In the genomic region with DNA sequence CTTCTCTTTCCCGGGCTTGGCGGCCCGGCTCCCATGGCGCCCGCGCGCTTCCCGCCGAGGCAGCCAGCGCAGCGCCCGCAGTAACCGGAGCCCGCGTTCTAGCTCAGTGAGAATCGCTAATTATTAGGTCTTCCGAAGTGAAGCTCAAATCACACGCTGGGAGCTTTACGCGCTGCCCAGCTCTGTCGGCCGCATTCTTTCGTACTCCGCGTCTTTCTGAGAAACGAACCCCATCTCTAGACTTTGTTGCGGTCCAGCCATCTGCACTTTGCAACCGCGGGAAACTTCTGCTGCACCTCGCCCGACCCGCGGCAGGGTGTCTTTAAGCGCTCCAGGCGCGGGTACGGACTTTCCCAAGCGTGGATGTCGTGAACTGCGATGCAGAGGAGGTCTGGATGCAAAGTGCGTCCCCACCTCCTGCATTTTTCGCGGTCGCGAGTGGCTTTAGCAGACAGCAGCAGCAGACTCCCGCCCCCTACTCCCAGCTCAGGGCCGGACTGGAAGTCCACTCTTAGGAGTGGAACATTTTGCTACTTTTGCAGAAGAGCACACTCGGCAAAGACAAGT, we compare ENCODE assay signal across 9 cellular contexts. TPM values are rescaled to one million over a fixed set of nuclear protein-coding genes. Genes with fewer than 3 reads are reported as not detected.
DNase-seq lines count a peak whose midpoint lies in the region; ATAC-seq and TF ChIP-seq lines count a peak whose summit lies in the region.
"Had no signal": no experiment of that assay in that cellular context is flagged by ENCODE, and none has a peak within 500 bp of the region (broad histone marks: within the 10 kb centered on the region; RNA-seq: fewer than 3 reads in every experiment).

No MANE protein-coding gene starts in this region.

- H3K4me3 Mint-ChIP-seq in T-helper 2 cell treated with Interferon-gamma antibody and Interleukin-4, amounts not matched to agents 5 μg/mL and 100 μg/mL, for 36 hours = peak overlapping the region; percentile 26
- H3K4me3 Mint-ChIP-seq in type B pancreatic cell = peak overlapping the region; percentile 79

- H3K4me1 ChIP-seq in heart left ventricle = peaks cover 5 to 77% (median 47%) of the 10 kb centered on the region in 12 donors
- H3K4me1 ChIP-seq in iPS-18a (ENCODE audit: control insufficient read depth, low read depth, low read length) = peaks cover 43% of the 10 kb centered on the region
- H3K4me1 ChIP-seq in upper lobe of right lung = peaks cover 46% of the 10 kb centered on the region

- peak overlapping the region; percentile 41 for H3K27ac Mint-ChIP-seq in T-helper 2 cell treated with Interferon-gamma antibody and Interleukin-4, amounts not matched to agents 5 μg/mL and 100 μg/mL, for 36 hours
- no peak overlapping the region for H3K27ac Mint-ChIP-seq in type B pancreatic cell

- no peaks in the 10 kb centered on the region for H3K36me3 ChIP-seq in heart left ventricle
- H3K36me3 ChIP-seq in iPS-18a (ENCODE audit: control insufficient read depth, low read depth, low read length) = no peaks in the 10 kb centered on the region
- H3K36me3 ChIP-seq in upper lobe of right lung = no peaks in the 10 kb centered on the region

- no peaks in the 10 kb centered on the region for H3K4me1 Mint-ChIP-seq in T-helper 2 cell treated with Interferon-gamma antibody and Interleukin-4, amounts not matched to agents 5 μg/mL and 100 μg/mL, for 36 hours (ENCODE audit: low read depth)
- peaks cover 8% of the 10 kb centered on the region for H3K4me1 Mint-ChIP-seq in type B pancreatic cell (ENCODE audit: unreplicated experiment)

- H3K27me3 ChIP-seq in heart left ventricle (peaks cover 82 to 100% (median 98%) of the 10 kb centered on the region in 9 donors), iPS-18a (ENCODE audit: control insufficient read depth, insufficient read depth, low read length) (peaks cover 100% of the 10 kb centered on the region), upper lobe of right lung (peaks cover 98% of the 10 kb centered on the region)

- H3K36me3 Mint-ChIP-seq in T-helper 2 cell treated with Interferon-gamma antibody and Interleukin-4, amounts not matched to agents 5 μg/mL and 100 μg/mL, for 36 hours (ENCODE audit: low read depth) = no peaks in the 10 kb centered on the region
- no peaks in the 10 kb centered on the region for H3K36me3 Mint-ChIP-seq in type B pancreatic cell

- ATAC-seq in heart left ventricle (no peak), left cardiac atrium (no peak), HG03135 (IDR thresholded peaks at IDR 0.05; ENCODE audit: unreplicated experiment) (no peak), upper lobe of right lung (no peak)

- H3K9me3 ChIP-seq in heart left ventricle = no peaks in the 10 kb centered on the region
- H3K9me3 ChIP-seq in iPS-18a (ENCODE audit: control insufficient read depth, low read depth, low read length) = no peaks in the 10 kb centered on the region
- no peaks in the 10 kb centered on the region for H3K9me3 ChIP-seq in upper lobe of right lung

- H3K27me3 Mint-ChIP-seq in T-helper 2 cell treated with Interferon-gamma antibody and Interleukin-4, amounts not matched to agents 5 μg/mL and 100 μg/mL, for 36 hours (ENCODE audit: low read depth) = peaks cover 82% of the 10 kb centered on the region
- peaks cover 88% of the 10 kb centered on the region for H3K27me3 Mint-ChIP-seq in type B pancreatic cell

- 1 to 4% (median 2%) methylated on average over 33 to 48 of the region's 48 CpGs for WGBS in heart left ventricle, 4 donors

- H3K9ac ChIP-seq in iPS-18a (ENCODE audit: low read length) = no peak overlapping the region

- no peak for TF ChIP-seq CTCF in heart left ventricle (IDR thresholded peaks at IDR 0.05)
- no peak for TF ChIP-seq CTCF in type B pancreatic cell (conservative IDR thresholded peaks at IDR 0.05)
- no peak for TF ChIP-seq CTCF in upper lobe of right lung (IDR thresholded peaks at IDR 0.05)

- DNase-seq in heart left ventricle (no peak), left cardiac atrium (no peak), type B pancreatic cell (ENCODE audit: extremely low spot score, unreplicated experiment) (no peak), upper lobe of right lung (no peak), NCI-H2107 (lab: John Stamatoyannopoulos, UW) (no peak)
- DNase-seq in T-helper 2 cell treated with Interferon-gamma antibody and Interleukin-4, amounts not matched to agents 5 μg/mL and 100 μg/mL, for 36 hours (ENCODE audit: low spot score) = no peak

- no peaks in the 10 kb centered on the region for H3K9me3 Mint-ChIP-seq in T-helper 2 cell treated with Interferon-gamma antibody and Interleukin-4, amounts not matched to agents 5 μg/mL and 100 μg/mL, for 36 hours
- no peaks in the 10 kb centered on the region for H3K9me3 Mint-ChIP-seq in type B pancreatic cell

- H3K27ac ChIP-seq in heart left ventricle (no peak overlapping the region), iPS-18a (ENCODE audit: low read length) (no peak overlapping the region), upper lobe of right lung (no peak overlapping the region)

- H3K4me3 ChIP-seq in heart left ventricle = peak overlapping the region in 10 of 12 donors; percentile 5 to 43 (median 26)
- peak overlapping the region; percentile 58 for H3K4me3 ChIP-seq in iPS-18a (ENCODE audit: low read length)
- no peak overlapping the region for H3K4me3 ChIP-seq in upper lobe of right lung

- TF ChIP-seq POLR2A in heart left ventricle (IDR thresholded peaks at IDR 0.05) = no peak

- intact Hi-C loops in heart left ventricle (cut with DNase I) = loop anchor here in 1 of 10 donors (10.0 kb wide), 1 partner anchor 58 kb away; no protein-coding TSS in a partner anchor
- intact Hi-C loops in left cardiac atrium (cut with DNase I) = no loop called here
- intact Hi-C loops in upper lobe of right lung (cut with DNase I) = no loop called here

RNA-seq across cellular contexts. Expression of gene PAX6, which starts 6.0 kb away (rescaled TPM):
- total RNA-seq in heart left ventricle = under 1 TPM in 3 of 9 donors, not detected in 6; 0.09 to 0.50 (median 0.27) TPM
- polyA plus RNA-seq in heart left ventricle = not detected
- not detected for total RNA-seq in left cardiac atrium
- total RNA-seq in type B pancreatic cell (ENCODE audit: low replicate concordance) = 18.9 and 23.8 TPM in 2 replicates
- not detected for total RNA-seq in upper lobe of right lung
- total RNA-seq: T-helper 2 cell treated with Interferon-gamma antibody and Interleukin-4, amounts not matched to agents 100 ng/mL and 5 ng/mL, for 36 hours had no signal

Comparison
In these comparisons a context has a peak if more than half of its experiments do, and no peak if none do; other contexts are left out.
1. RNA of gene PAX6, which starts 6.0 kb away (total RNA-seq): 18.9 to 23.8 TPM in type B pancreatic cell; not detected in left cardiac atrium, 0.09 to 0.50 TPM in heart left ventricle and not detected in upper lobe of right lung (single experiment); every median in the first group is over 10 times any median in the second.